ENCODE assay signal across 1 cellular context in the genomic region with DNA sequence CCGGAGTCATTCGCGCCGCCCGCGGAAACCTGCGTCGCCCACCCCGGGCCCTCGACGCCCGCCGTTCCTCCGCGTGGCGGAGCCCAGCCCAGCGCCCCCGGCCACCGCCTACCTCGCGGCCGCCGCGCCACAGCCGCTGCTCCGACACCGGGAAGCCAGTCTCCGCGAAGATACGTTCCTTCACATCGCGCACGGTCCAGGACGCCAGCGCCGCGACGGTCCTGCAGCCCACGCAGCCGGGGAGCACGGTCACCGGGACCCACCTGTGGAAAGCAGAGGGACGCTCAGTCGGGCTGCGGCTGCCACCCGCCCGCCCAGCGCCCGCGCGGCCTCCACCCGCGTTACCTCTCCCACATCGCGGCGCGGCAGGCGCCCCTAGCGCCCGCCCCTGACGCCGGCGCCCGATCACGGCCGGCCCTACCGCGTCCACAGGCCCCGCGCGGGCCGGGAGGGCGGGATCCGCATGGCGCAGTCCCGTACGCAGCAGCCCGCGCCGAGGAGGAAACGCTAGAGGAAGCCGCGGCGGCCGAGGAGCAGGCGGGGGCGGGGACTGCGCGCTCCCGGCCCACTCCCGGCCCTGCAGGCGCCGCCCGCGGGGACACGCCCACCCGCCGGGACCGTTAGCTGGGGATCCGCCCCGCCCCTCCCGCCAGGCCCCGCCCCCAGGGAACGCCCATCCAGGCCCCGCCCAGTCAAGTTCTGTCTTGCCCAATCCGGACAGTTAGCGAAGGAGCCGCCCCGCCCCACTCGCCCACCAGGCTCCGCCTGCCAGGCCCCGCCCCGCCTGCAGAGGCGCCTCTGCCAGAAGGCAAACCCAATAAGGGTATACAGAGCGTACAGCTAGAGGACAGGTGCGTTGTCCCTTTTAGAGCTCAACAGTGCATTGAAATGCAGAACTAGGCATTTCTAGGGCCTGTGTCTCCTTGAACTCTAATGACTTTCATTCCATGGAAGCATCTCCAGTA.
TF ChIP-seq lines count a peak whose summit lies in the region.

No MANE protein-coding gene starts in this region.

TF ChIP-seq in K562, 482 proteins besides CTCF, POLR2A, EP300 and RAD21 (continued from another document):
- TF ChIP-seq E2F6 (IDR thresholded peaks at IDR 0.05; ENCODE audit: borderline replicate concordance in 1 of 2, extremely low read depth in 1 of 2, insufficient read depth in 1 of 2, insufficient read length in 1 of 2, low read depth in 1 of 2, low read length in 1 of 2, poor library complexity in 1 of 2, severe bottlenecking in 1 of 2) = peak; percentile 37 to 88
- no peak for TF ChIP-seq PYGO2 (tag; IDR thresholded peaks at IDR 0.05)
- TF ChIP-seq ARID4B (CRISPR knock-in tag; IDR thresholded peaks at IDR 0.05) = 0 out of 2 replicates have a peak, but pooled peaks have one; percentile 40
- no peak for TF ChIP-seq ETS2 (tag; IDR thresholded peaks at IDR 0.05; ENCODE audit: borderline replicate concordance, poor library complexity, severe bottlenecking)
- peak; percentile 52 for TF ChIP-seq HNRNPLL (IDR thresholded peaks at IDR 0.05; ENCODE audit: low read depth, low read length, poor library complexity, severe bottlenecking)
- TF ChIP-seq CXXC5 (CRISPR knock-in tag; IDR thresholded peaks at IDR 0.05) = peak; percentile 71
- TF ChIP-seq KDM5B (IDR thresholded peaks at IDR 0.05; ENCODE audit: insufficient replicate concordance, low read depth, low read length) = peak; percentile 45
- no peak for TF ChIP-seq EZH2 (IDR thresholded peaks at IDR 0.05; ENCODE audit: borderline replicate concordance, low read depth, low read length)
- TF ChIP-seq TAF1 (IDR thresholded peaks at IDR 0.05; ENCODE audit: control insufficient read depth, extremely low read depth, insufficient read depth, low read length, severe bottlenecking) = peak; percentile 57
- TF ChIP-seq, protein P1, sequence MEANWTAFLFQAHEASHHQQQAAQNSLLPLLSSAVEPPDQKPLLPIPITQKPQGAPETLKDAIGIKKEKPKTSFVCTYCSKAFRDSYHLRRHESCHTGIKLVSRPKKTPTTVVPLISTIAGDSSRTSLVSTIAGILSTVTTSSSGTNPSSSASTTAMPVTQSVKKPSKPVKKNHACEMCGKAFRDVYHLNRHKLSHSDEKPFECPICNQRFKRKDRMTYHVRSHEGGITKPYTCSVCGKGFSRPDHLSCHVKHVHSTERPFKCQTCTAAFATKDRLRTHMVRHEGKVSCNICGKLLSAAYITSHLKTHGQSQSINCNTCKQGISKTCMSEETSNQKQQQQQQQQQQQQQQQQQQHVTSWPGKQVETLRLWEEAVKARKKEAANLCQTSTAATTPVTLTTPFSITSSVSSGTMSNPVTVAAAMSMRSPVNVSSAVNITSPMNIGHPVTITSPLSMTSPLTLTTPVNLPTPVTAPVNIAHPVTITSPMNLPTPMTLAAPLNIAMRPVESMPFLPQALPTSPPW (CRISPR knock-in tag; IDR thresholded peaks at IDR 0.05) = peak; percentile 70; the same call in 1 of the 2 replicates
- TF ChIP-seq RBFOX2 (IDR thresholded peaks at IDR 0.05; ENCODE audit: low read depth, low read length) = peak; percentile 78
- TF ChIP-seq NFYB (IDR thresholded peaks at IDR 0.05; ENCODE audit: extremely low read depth, insufficient read length) = no peak
- TF ChIP-seq ZNF197 (CRISPR knock-in tag; IDR thresholded peaks at IDR 0.05; ENCODE audit: low read depth) = no peak
- peak; percentile 85 for TF ChIP-seq L3MBTL2 (IDR thresholded peaks at IDR 0.05)
- TF ChIP-seq SAFB (IDR thresholded peaks at IDR 0.05; ENCODE audit: borderline replicate concordance, low read depth, low read length) = peak; percentile 79
- no peak for TF ChIP-seq DACH1 (IDR thresholded peaks at IDR 0.05; ENCODE audit: partially characterized antibody)
- peak; percentile 20 to 59; a peak in 2 of 4 replicates for TF ChIP-seq NONO (IDR thresholded peaks at IDR 0.05; ENCODE audit: low read depth in 2 of 2, low read length in 1 of 2)
- TF ChIP-seq ZC3H11A (IDR thresholded peaks at IDR 0.05; ENCODE audit: low read depth, low read length) = no peak
- TF ChIP-seq ZNF408 (CRISPR knock-in tag; IDR thresholded peaks at IDR 0.05; ENCODE audit: low read depth) = no peak
- no peak for TF ChIP-seq ETV1 (tag; conservative IDR thresholded peaks at IDR 0.05; ENCODE audit: low read depth)
- no peak for TF ChIP-seq ATF1 (CRISPR knock-in tag; IDR thresholded peaks at IDR 0.05)
- peak; percentile 34; the same call in 1 of the 2 replicates for TF ChIP-seq ATF1 (tag; IDR thresholded peaks at IDR 0.05)
- TF ChIP-seq MYC (IDR thresholded peaks at IDR 0.05; ENCODE audit: low read depth, low read length) = peak; percentile 66
- no peak for TF ChIP-seq MYC (CRISPR knock-in tag; IDR thresholded peaks at IDR 0.05; ENCODE audit: borderline replicate concordance, low read depth)
- TF ChIP-seq GABPA (tag; conservative IDR thresholded peaks at IDR 0.05; ENCODE audit: low read depth) = 0 out of 2 replicates have a peak, but pooled peaks have one; percentile 16
- peak; percentile 85 for TF ChIP-seq RBBP5 (IDR thresholded peaks at IDR 0.05; ENCODE audit: borderline replicate concordance, insufficient read depth, low read length, poor library complexity, severe bottlenecking)
- 0 out of 2 replicates have a peak, but pooled peaks have one; percentile 63 for TF ChIP-seq GATAD2B (IDR thresholded peaks at IDR 0.05; ENCODE audit: borderline replicate concordance)
- peak; percentile 42 for TF ChIP-seq TBP (optimal IDR thresholded peaks at IDR 0.05; ENCODE audit: low read depth, low read length)
- peak; percentile 68 for TF ChIP-seq CTBP1 (IDR thresholded peaks at IDR 0.05; ENCODE audit: borderline replicate concordance)
- TF ChIP-seq, protein P2, sequence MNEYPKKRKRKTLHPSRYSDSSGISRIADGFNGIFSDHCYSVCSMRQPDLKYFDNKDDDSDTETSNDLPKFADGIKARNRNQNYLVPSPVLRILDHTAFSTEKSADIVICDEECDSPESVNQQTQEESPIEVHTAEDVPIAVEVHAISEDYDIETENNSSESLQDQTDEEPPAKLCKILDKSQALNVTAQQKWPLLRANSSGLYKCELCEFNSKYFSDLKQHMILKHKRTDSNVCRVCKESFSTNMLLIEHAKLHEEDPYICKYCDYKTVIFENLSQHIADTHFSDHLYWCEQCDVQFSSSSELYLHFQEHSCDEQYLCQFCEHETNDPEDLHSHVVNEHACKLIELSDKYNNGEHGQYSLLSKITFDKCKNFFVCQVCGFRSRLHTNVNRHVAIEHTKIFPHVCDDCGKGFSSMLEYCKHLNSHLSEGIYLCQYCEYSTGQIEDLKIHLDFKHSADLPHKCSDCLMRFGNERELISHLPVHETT (CRISPR knock-in tag; conservative IDR thresholded peaks at IDR 0.05 in 1 of 2, IDR thresholded peaks at IDR 0.05 in 1 of 2) = peak in 1 of 2 experiments; percentile 69; a peak in 1 of 4 replicates
- peak; percentile 57 for TF ChIP-seq FIP1L1 (IDR thresholded peaks at IDR 0.05; ENCODE audit: low read depth, low read length, poor library complexity, severe bottlenecking)
- no peak for TF ChIP-seq ZKSCAN3 (CRISPR knock-in tag; IDR thresholded peaks at IDR 0.05)
- TF ChIP-seq SRF (CRISPR knock-in tag; IDR thresholded peaks at IDR 0.05) = 0 out of 4 replicates have a peak, but pooled peaks of 1 of the 2 experiments have one; percentile 20
- no peak for TF ChIP-seq SPI1 (IDR thresholded peaks at IDR 0.05; ENCODE audit: borderline replicate concordance, low read depth, low read length)
- peak; percentile 78 for TF ChIP-seq CREM (IDR thresholded peaks at IDR 0.05; ENCODE audit: low read depth)
- TF ChIP-seq ZNF586 (CRISPR knock-in tag; conservative IDR thresholded peaks at IDR 0.05) = no peak
- TF ChIP-seq CREB1 (IDR thresholded peaks at IDR 0.05) = peak; percentile 43; the same call in 1 of the 2 replicates
- TF ChIP-seq CREB1 (CRISPR knock-in tag; IDR thresholded peaks at IDR 0.05) = no peak
- TF ChIP-seq FOXP1 (CRISPR knock-in tag; IDR thresholded peaks at IDR 0.05) = 0 out of 2 replicates have a peak, but pooled peaks have one; percentile 19
- TF ChIP-seq ZNF778 (CRISPR knock-in tag; IDR thresholded peaks at IDR 0.05) = no peak
- TF ChIP-seq ATF3 (IDR thresholded peaks at IDR 0.05) = no peak
- TF ChIP-seq ATF3 (CRISPR knock-in tag; conservative IDR thresholded peaks at IDR 0.05) = no peak
- TF ChIP-seq, protein P3, sequence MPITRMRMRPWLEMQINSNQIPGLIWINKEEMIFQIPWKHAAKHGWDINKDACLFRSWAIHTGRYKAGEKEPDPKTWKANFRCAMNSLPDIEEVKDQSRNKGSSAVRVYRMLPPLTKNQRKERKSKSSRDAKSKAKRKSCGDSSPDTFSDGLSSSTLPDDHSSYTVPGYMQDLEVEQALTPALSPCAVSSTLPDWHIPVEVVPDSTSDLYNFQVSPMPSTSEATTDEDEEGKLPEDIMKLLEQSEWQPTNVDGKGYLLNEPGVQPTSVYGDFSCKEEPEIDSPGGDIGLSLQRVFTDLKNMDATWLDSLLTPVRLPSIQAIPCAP (CRISPR knock-in tag; IDR thresholded peaks at IDR 0.05; ENCODE audit: borderline replicate concordance) = no peak
